ENCODE assay signal across 7 cellular contexts in genomic region chr16:47228241-47228640, GRCh38.
"Had no signal": no experiment of that assay in that cellular context is flagged by ENCODE, and none has a peak within 500 bp of the region (broad histone marks: within the 10 kb centered on the region; RNA-seq: fewer than 3 reads in every experiment).

No MANE protein-coding gene starts in this region.

- H3K9ac ChIP-seq: KMS-11 had no signal

- ATAC-seq: K562 had no signal

- H3K27ac ChIP-seq: HL-60, KMS-11 had no signal

- H3K4me2 ChIP-seq: KMS-11 had no signal

- FAIRE-seq: HTR-8/SVneo, K562 had no signal

- DNase-seq: IMR-90, KBM-7, KG1 had no signal

- H3K4me3 ChIP-seq: K562 had no signal
